ENCODE assay signal across 8 cellular contexts in genomic region chr9:129640086-129640870, GRCh38. TPM values are rescaled to one million over a fixed set of nuclear protein-coding genes. Genes with fewer than 3 reads are reported as not detected.
DNase-seq lines count a peak whose midpoint lies in the region; TF ChIP-seq lines count a peak whose summit lies in the region.

No MANE protein-coding gene starts in this region.

- H3K4me3 ChIP-seq in fibroblast of lung (replicated peaks in 1 of 4; ENCODE audit: control extremely low read depth in 1 of 4, insufficient read depth in 1 of 4, low read depth in 3 of 4, low read length in 4 of 4) = peak overlapping the region; percentile 73 to 95 (median 94)
- H3K4me3 ChIP-seq in smooth muscle cell = peak overlapping the region; percentile 94

- no peaks in the 10 kb centered on the region for H3K9me3 Mint-ChIP-seq in activated naive CD4-positive, alpha-beta T cell treated with anti-CD3 and anti-CD28 coated beads for 36 hours

- CTCF ChIA-PET in activated naive CD4-positive, alpha-beta T cell treated with anti-CD3 and anti-CD28 coated beads for 36 hours (lab: Charles Lee) = interaction anchor here (0.6 to 2.6 kb wide), 4 partner anchors 10 to 312 kb away, joined by 3 to 14 read pairs (median 4); no protein-coding TSS in a partner anchor

- peak overlapping the region; percentile 78 for H3K4me3 Mint-ChIP-seq in activated naive CD4-positive, alpha-beta T cell treated with anti-CD3 and anti-CD28 coated beads for 36 hours

- H3K4me1 ChIP-seq in fibroblast of lung (ENCODE audit: control insufficient read depth, extremely low read depth, insufficient read depth, low read length) (peaks cover 9% of the 10 kb centered on the region), smooth muscle cell (ENCODE audit: low read depth) (peaks cover 8% of the 10 kb centered on the region)

- 95% methylated on average over 25 of the region's 25 CpGs for WGBS in smooth muscle cell (ENCODE audit: low lambda C conversion rate)

- H3K36me3 ChIP-seq in fibroblast of lung (ENCODE audit: control insufficient read depth, insufficient read depth, low read length) (peaks cover 20% of the 10 kb centered on the region), smooth muscle cell (ENCODE audit: low read depth) (no peaks in the 10 kb centered on the region)

- TF ChIP-seq CTCF in fibroblast of lung (conservative IDR thresholded peaks at IDR 0.05 in 1 of 2, IDR thresholded peaks at IDR 0.05 in 1 of 2; ENCODE audit: low read depth in 1 of 2, low read length in 2 of 2) (no peak), smooth muscle cell (IDR thresholded peaks at IDR 0.05; ENCODE audit: borderline replicate concordance, insufficient read depth, poor library complexity, severe bottlenecking) (no peak), GM10266 (IDR thresholded peaks at IDR 0.05; ENCODE audit: control insufficient read depth, insufficient read depth, low read depth, missing control alignments) (no peak)

- intact Hi-C loops in activated naive CD4-positive, alpha-beta T cell treated with anti-CD3 and anti-CD28 coated beads for 36 hours (cut with micrococcal nuclease) = no loop called here

- H3K27me3 Mint-ChIP-seq in activated naive CD4-positive, alpha-beta T cell treated with anti-CD3 and anti-CD28 coated beads for 36 hours (ENCODE audit: low read depth) = no peaks in the 10 kb centered on the region

- peak overlapping the region; percentile 83 for H3K27ac ChIP-seq in fibroblast of lung (ENCODE audit: insufficient read depth, low read length)
- peak overlapping the region; percentile 16 for H3K27ac ChIP-seq in smooth muscle cell (ENCODE audit: low read depth)

- in situ Hi-C loops in SK-MEL-5 (cut with HindIII; ENCODE audit: low pct_unique_long_range_greater_than_20kb, low sequenced_read_pairs) = no loop called here

- no peak for DNase-seq in activated naive CD4-positive, alpha-beta T cell treated with anti-CD3 and anti-CD28 coated beads for 36 hours
- DNase-seq in activated naive CD4-positive, alpha-beta T cell treated with anti-CD3 and anti-CD28 coated beads, Interleukin-2, amount 50 U/mL, for 16 hours = no peak
- DNase-seq in SK-MEL-5 (ENCODE audit: low read depth, low spot score) (peak; percentile 56), fibroblast of lung (ENCODE audit: low read depth in 2 of 2) (peak; percentile 36 to 83), smooth muscle cell (lab: John Stamatoyannopoulos, UW; ENCODE audit: unreplicated experiment) (no peak), hippocampal formation (lab: John Stamatoyannopoulos, UW) (no peak), GM10266 (ENCODE audit: extremely low spot score) (no peak)
- DNase-seq in activated effector memory CD4-positive, alpha-beta T cell treated with anti-CD3 and anti-CD28 coated beads, Interleukin-2, amount 50 U/mL, for 16 hours = no peak

- no peak overlapping the region for H2AFZ ChIP-seq in fibroblast of lung (ENCODE audit: low read length)
- no peak overlapping the region for H2AFZ ChIP-seq in smooth muscle cell (ENCODE audit: low read depth)

- H3K4me2 ChIP-seq in fibroblast of lung (ENCODE audit: extremely low read depth, insufficient read depth, low read length) (peak overlapping the region; percentile 96), smooth muscle cell (peak overlapping the region; percentile 96)

- peaks cover 5% of the 10 kb centered on the region for H3F3A ChIP-seq in smooth muscle cell (ENCODE audit: low read depth)

- H3K4me1 Mint-ChIP-seq in activated naive CD4-positive, alpha-beta T cell treated with anti-CD3 and anti-CD28 coated beads for 36 hours (ENCODE audit: low read depth) = peaks cover 19% of the 10 kb centered on the region

- H3K27me3 ChIP-seq in fibroblast of lung (ENCODE audit: control insufficient read depth, insufficient read depth, low read length) = no peaks in the 10 kb centered on the region
- no peaks in the 10 kb centered on the region for H3K27me3 ChIP-seq in smooth muscle cell (ENCODE audit: low read depth)

- H3K9ac ChIP-seq in fibroblast of lung (ENCODE audit: insufficient read depth, low read length) (peak overlapping the region; percentile 91), smooth muscle cell (ENCODE audit: low read depth) (no peak overlapping the region)

- no peaks in the 10 kb centered on the region for H3K9me3 ChIP-seq in fibroblast of lung (ENCODE audit: control insufficient read depth, insufficient read depth, low read depth, low read length)
- H3K9me3 ChIP-seq in smooth muscle cell (replicated peaks; ENCODE audit: low read depth) = no peaks in the 10 kb centered on the region

- peaks cover 5% of the 10 kb centered on the region for H3K36me3 Mint-ChIP-seq in activated naive CD4-positive, alpha-beta T cell treated with anti-CD3 and anti-CD28 coated beads for 36 hours (ENCODE audit: low read depth)

- H3K79me2 ChIP-seq in fibroblast of lung (ENCODE audit: control insufficient read depth, insufficient read depth, low read length) = peaks cover 37% of the 10 kb centered on the region
- H3K79me2 ChIP-seq in smooth muscle cell (ENCODE audit: low read depth) = peaks cover 26% of the 10 kb centered on the region

- H4K20me1 ChIP-seq in fibroblast of lung (ENCODE audit: control insufficient read depth, extremely low read depth, insufficient read depth, low read length) (no peaks in the 10 kb centered on the region), smooth muscle cell (ENCODE audit: low read depth) (peaks cover 45% of the 10 kb centered on the region)

- peak overlapping the region; percentile 30 for H3K27ac Mint-ChIP-seq in activated naive CD4-positive, alpha-beta T cell treated with anti-CD3 and anti-CD28 coated beads for 36 hours

RNA-seq across cellular contexts. Expression of gene ASB6, which starts 1.7 kb away (rescaled TPM):
- total RNA-seq in activated naive CD4-positive, alpha-beta T cell treated with anti-CD3 and anti-CD28 coated beads for 36 hours = 10 to 100 TPM; 13.0 to 13.8 TPM
- total RNA-seq in SK-MEL-5 (2014; rRNA removed; shearing (Covaris generic)) = 14.2 and 17.3 TPM in 2 replicates
- 40.3 and 52.9 TPM in 2 replicates for polyA plus RNA-seq in SK-MEL-5 (2015; cell fraction: cytosol; rRNA removed)
- 70.7 and 76.5 TPM in 2 replicates for polyA plus RNA-seq in SK-MEL-5 (2015; cell fraction: nucleus; rRNA removed)
- total RNA-seq in fibroblast of lung (14.4 and 14.9 TPM in 2 replicates), smooth muscle cell (10.9 and 13.8 TPM in 2 replicates)
- polyA plus RNA-seq in fibroblast of lung (15.4 and 21.1 TPM in 2 replicates), smooth muscle cell (22.2 and 26.0 TPM in 2 replicates)
- 15.8 and 22.9 TPM in 2 replicates for polyA plus RNA-seq in fibroblast of lung (2012)
- polyA minus RNA-seq in fibroblast of lung (ENCODE audit: low replicate concordance) = 19.8 and 21.4 TPM in 2 replicates

RNA-seq across cellular contexts. Expression of gene NTMT1, which starts 14.3 kb away (rescaled TPM):
- total RNA-seq in activated naive CD4-positive, alpha-beta T cell treated with anti-CD3 and anti-CD28 coated beads for 36 hours = 10 to 100 TPM; 58.6 to 59.3 TPM
- 35.7 and 41.0 TPM in 2 replicates for total RNA-seq in SK-MEL-5 (2014; rRNA removed; shearing (Covaris generic))
- 43.2 and 55.5 TPM in 2 replicates for polyA plus RNA-seq in SK-MEL-5 (2015; cell fraction: cytosol; rRNA removed)
- 25.2 and 39.4 TPM in 2 replicates for polyA plus RNA-seq in SK-MEL-5 (2015; cell fraction: nucleus; rRNA removed)
- total RNA-seq in fibroblast of lung (33.1 and 34.2 TPM in 2 replicates), smooth muscle cell (24.7 and 42.9 TPM in 2 replicates)
- polyA plus RNA-seq in fibroblast of lung (51.9 and 62.1 TPM in 2 replicates), smooth muscle cell (118 and 129 TPM in 2 replicates)
- polyA plus RNA-seq in fibroblast of lung (2012) = 64.3 and 83.1 TPM in 2 replicates
- polyA minus RNA-seq in fibroblast of lung (ENCODE audit: low replicate concordance) = 33.0 and 46.7 TPM in 2 replicates

RNA-seq across cellular contexts. Expression of gene C9orf50, which starts 19.4 kb away (rescaled TPM):
- total RNA-seq in activated naive CD4-positive, alpha-beta T cell treated with anti-CD3 and anti-CD28 coated beads for 36 hours = not detected
- not detected in 2 replicates for total RNA-seq in SK-MEL-5 (2014; rRNA removed; shearing (Covaris generic))
- not detected in 2 replicates for polyA plus RNA-seq in SK-MEL-5 (2015; cell fraction: cytosol; rRNA removed)
- polyA plus RNA-seq in SK-MEL-5 (2015; cell fraction: nucleus; rRNA removed) = not detected in 2 replicates
- total RNA-seq in fibroblast of lung = 0.17 and 0.26 TPM in 2 replicates
- 0.14 and 0.16 TPM in 2 replicates for polyA plus RNA-seq in fibroblast of lung
- 0.12 TPM in 1 of 2 replicates, not detected in the other for polyA plus RNA-seq in fibroblast of lung (2012)
- polyA minus RNA-seq in fibroblast of lung (ENCODE audit: low replicate concordance) = not detected in 2 replicates
- total RNA-seq in smooth muscle cell = not detected in 2 replicates
- polyA plus RNA-seq in smooth muscle cell = 0.59 TPM in 1 of 2 replicates, not detected in the other

RNA-seq across cellular contexts. Expression of gene PRRX2, which starts 25.2 kb away (rescaled TPM):
- total RNA-seq in activated naive CD4-positive, alpha-beta T cell treated with anti-CD3 and anti-CD28 coated beads for 36 hours = under 1 TPM; 0.69 to 0.83 TPM
- total RNA-seq in SK-MEL-5 (2014; rRNA removed; shearing (Covaris generic)) = 0.29 and 0.40 TPM in 2 replicates
- polyA plus RNA-seq in SK-MEL-5 (2015; cell fraction: cytosol; rRNA removed) = 0.19 and 0.49 TPM in 2 replicates
- polyA plus RNA-seq in SK-MEL-5 (2015; cell fraction: nucleus; rRNA removed) = not detected in 2 replicates
- 4.6 and 11.7 TPM in 2 replicates for total RNA-seq in fibroblast of lung
- polyA plus RNA-seq in fibroblast of lung = 3.4 and 4.4 TPM in 2 replicates
- polyA plus RNA-seq in fibroblast of lung (2012) = 13.0 and 15.9 TPM in 2 replicates
- polyA minus RNA-seq in fibroblast of lung (ENCODE audit: low replicate concordance) = 2.3 and 2.7 TPM in 2 replicates
- 59.9 and 87.7 TPM in 2 replicates for total RNA-seq in smooth muscle cell
- 180 and 234 TPM in 2 replicates for polyA plus RNA-seq in smooth muscle cell

Comparison
In these comparisons a context has a peak if more than half of its experiments do, and no peak if none do; other contexts are left out.
1. DNase-seq: peak in SK-MEL-5 (single experiment) and fibroblast of lung (2 of 2); none in activated naive CD4-positive, alpha-beta T cell treated with anti-CD3 and anti-CD28 coated beads for 36 hours (single experiment), activated naive CD4-positive, alpha-beta T cell treated with anti-CD3 and anti-CD28 coated beads, Interleukin-2, amount 50 U/mL, for 16 hours (single experiment), smooth muscle cell (single experiment), hippocampal formation (0 of 2), activated effector memory CD4-positive, alpha-beta T cell treated with anti-CD3 and anti-CD28 coated beads, Interleukin-2, amount 50 U/mL, for 16 hours (single experiment) and GM10266 (single experiment).